ENCODE assay signal across 20 cellular contexts in the genomic region with DNA sequence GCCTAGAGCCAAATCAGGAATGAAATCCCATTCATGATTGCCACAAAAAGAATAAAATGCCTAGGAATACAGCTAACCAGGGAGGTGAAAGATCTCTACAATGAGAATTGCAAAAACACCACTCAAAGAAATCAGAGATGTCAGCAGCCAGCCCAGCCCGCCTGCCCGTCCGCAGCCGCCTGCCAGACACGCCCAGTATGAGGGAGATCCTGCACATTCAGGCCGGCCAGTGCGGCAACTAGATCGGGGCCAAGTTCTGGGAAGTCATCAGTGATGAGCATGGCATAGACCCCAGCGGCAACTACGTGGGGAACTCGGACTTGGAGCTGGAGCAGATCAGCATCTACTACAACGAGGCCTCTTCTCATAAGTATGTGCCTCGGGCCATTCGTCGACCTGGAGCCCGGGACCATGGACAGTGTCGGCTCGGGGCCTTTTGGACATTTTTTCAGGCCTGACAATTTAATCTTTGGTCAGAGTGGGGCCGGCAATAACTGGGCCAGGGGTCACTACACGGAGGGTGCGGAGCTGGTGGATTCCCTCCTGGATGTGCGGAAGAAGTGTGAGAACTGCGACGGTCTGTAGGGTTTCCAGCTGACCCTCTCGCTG.
"Had no signal": no experiment of that assay in that cellular context is flagged by ENCODE, and none has a peak within 500 bp of the region (broad histone marks: within the 10 kb centered on the region; RNA-seq: fewer than 3 reads in every experiment).

No MANE protein-coding gene starts in this region.

- H3K27ac ChIP-seq: KMS-11, RWPE1 had no signal

- DNase-seq: Kasumi-1; MM.1S; NCI-H1092 treated with DMSO at 0.1 percent for 48 hours; NCI-H1436; NCI-H187; NCI-H2029; NCI-H2081 treated with DMSO at 0.1 percent for 48 hours; NCI-H2171; NCI-H226; NCI-H446; NCI-H510A; NCI-H524 treated with DMSO at 0.1 percent for 48 hours; NCI-H69; NCI-H774; NK-92 treated with Interleukin-12 subunit alpha and Interleukin-12 subunit beta, amount 100 ng/mL, for 24 hours; PC-3; SHP77 had no signal

- H3K4me2 ChIP-seq: KMS-11 had no signal

- ATAC-seq: Panc1, PC-3 had no signal

- H3K9ac ChIP-seq: KMS-11 had no signal
